Comparison of ENCODE assay signal across 1 cellular context in genomic region chr11:63494936-63495335, GRCh38.
A peak's percentile ranks its signal among the peaks of the same experiment; 100 is the strongest.
TF ChIP-seq lines count a peak whose summit lies in the region.

No MANE protein-coding gene starts in this region.

TF ChIP-seq in K562, 482 proteins besides CTCF, POLR2A, EP300 and RAD21:
- TF ChIP-seq, protein P1, sequence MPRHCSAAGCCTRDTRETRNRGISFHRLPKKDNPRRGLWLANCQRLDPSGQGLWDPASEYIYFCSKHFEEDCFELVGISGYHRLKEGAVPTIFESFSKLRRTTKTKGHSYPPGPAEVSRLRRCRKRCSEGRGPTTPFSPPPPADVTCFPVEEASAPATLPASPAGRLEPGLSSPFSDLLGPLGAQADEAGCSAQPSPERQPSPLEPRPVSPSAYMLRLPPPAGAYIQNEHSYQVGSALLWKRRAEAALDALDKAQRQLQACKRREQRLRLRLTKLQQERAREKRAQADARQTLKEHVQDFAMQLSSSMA (CRISPR knock-in tag; IDR thresholded peaks at IDR 0.05): no peak
- TF ChIP-seq ZC3H11A (IDR thresholded peaks at IDR 0.05; ENCODE audit: low read depth, low read length) (no peak), MEIS2 (IDR thresholded peaks at IDR 0.05; ENCODE audit: partially characterized antibody) (peak; percentile 51), ZNF324 (CRISPR knock-in tag; IDR thresholded peaks at IDR 0.05) (no peak), PKNOX1 (IDR thresholded peaks at IDR 0.05) (peak; percentile 48; the same call in 1 of the 2 replicates), ZBTB17 (CRISPR knock-in tag; IDR thresholded peaks at IDR 0.05) (no peak), ADNP (tag; IDR thresholded peaks at IDR 0.05) (no peak), ZNF512 (tag; IDR thresholded peaks at IDR 0.05) (no peak), C11orf30 (IDR thresholded peaks at IDR 0.05; ENCODE audit: low read depth) (no peak), CAMTA2 (CRISPR knock-in tag; conservative IDR thresholded peaks at IDR 0.05) (no peak)
TF ChIP-seq in K562: peak in this region for 2.
